In the genomic region with DNA sequence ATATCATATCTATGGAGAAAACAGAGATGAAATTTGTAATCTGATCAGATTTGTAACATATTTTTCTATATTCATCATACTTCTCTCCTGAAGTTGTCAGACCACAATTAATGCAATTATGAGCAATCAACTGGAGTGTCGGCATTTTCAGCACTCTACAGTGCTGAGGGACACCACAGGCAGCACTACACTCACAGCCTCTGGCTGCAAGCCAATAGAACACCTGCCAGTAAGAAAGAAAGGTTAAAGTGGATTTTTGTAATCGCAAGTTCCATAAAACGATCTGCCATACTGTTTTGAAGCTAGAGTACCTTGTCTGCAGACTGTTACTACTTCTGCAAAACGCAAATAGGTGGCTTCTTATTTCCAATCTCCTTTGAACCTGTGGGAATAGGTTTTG, we compare ENCODE assay signal across 13 cellular contexts.
DNase-seq lines count a peak whose midpoint lies in the region; ATAC-seq, FAIRE-seq and TF ChIP-seq lines count a peak whose summit lies in the region.
"Had no signal": no experiment of that assay in that cellular context is flagged by ENCODE, and none has a peak within 500 bp of the region (broad histone marks: within the 10 kb centered on the region; RNA-seq: fewer than 3 reads in every experiment).

No MANE protein-coding gene starts in this region.

- H3K36me3 ChIP-seq in left ventricle myocardium inferior (no peaks in the 10 kb centered on the region), bronchial epithelial cell (ENCODE audit: control insufficient read depth, insufficient read depth, low read length) (no peaks in the 10 kb centered on the region)

- H3K4me1 ChIP-seq in left ventricle myocardium inferior = no peaks in the 10 kb centered on the region

- TF ChIP-seq CTCF in left ventricle myocardium inferior (IDR thresholded peaks at IDR 0.05; ENCODE audit: borderline replicate concordance) = no peak
- TF ChIP-seq CTCF in bronchial epithelial cell (IDR thresholded peaks at IDR 0.05; ENCODE audit: insufficient read depth, low read length, severe bottlenecking) = no peak

- H3K4me3 ChIP-seq in left ventricle myocardium inferior (peak overlapping the region; percentile 48), bronchial epithelial cell (ENCODE audit: low read depth, low read length) (no peak overlapping the region)

- DNase-seq in left ventricle myocardium inferior = no peak
- no peak for DNase-seq in Right ventricle myocardium superior
- peak; percentile 15 for DNase-seq in NCI-H510A (lab: John Stamatoyannopoulos, UW)
- DNase-seq in bronchial epithelial cell (ENCODE audit: low read depth) = peak; percentile 87
- DNase-seq in NCI-H1694 treated with DMSO at 0.1 percent for 48 hours (lab: John Stamatoyannopoulos, UW) = no peak
- DNase-seq in HTR-8/SVneo (ENCODE audit: insufficient read length, low spot score) = no peak
- DNase-seq: activated CD4-positive, alpha-beta T cell treated with anti-CD3 and anti-CD28 coated beads, Interleukin-2, amount 50 U/mL, for 4 hours; activated naive CD4-positive, alpha-beta T cell treated with anti-CD3 and anti-CD28 coated beads, Interleukin-2, amount 50 U/mL, for 16 hours; left cardiac atrium; NCI-H1930; stimulated activated naive CD8-positive, alpha-beta T cell treated with anti-CD3 and anti-CD28 coated beads, Interleukin-15, Interleukin-2, amounts not matched to agents 100 U/mL and 50 U/mL, for 24 hours had no signal

- intact Hi-C loops in left ventricle myocardium inferior (cut with micrococcal nuclease) (no loop called here), Right ventricle myocardium superior (cut with DNase I) (no loop called here)

- no peak overlapping the region for H3K27ac ChIP-seq in left ventricle myocardium inferior (replicated peaks)

- no peaks in the 10 kb centered on the region for H3K27me3 ChIP-seq in left ventricle myocardium inferior (ENCODE audit: low read depth)
- no peaks in the 10 kb centered on the region for H3K27me3 ChIP-seq in bronchial epithelial cell (ENCODE audit: control insufficient read depth, insufficient read depth, low read length)

- ATAC-seq in Right ventricle myocardium superior (ENCODE audit: poor library complexity) = no peak
- ATAC-seq in GM19467 (IDR thresholded peaks at IDR 0.05; ENCODE audit: unreplicated experiment) = no peak
- no peak for ATAC-seq in HG03469 (IDR thresholded peaks at IDR 0.05; ENCODE audit: unreplicated experiment)
- ATAC-seq: left cardiac atrium; stimulated activated naive CD8-positive, alpha-beta T cell treated with anti-CD3 and anti-CD28 coated beads, Interleukin-15, Interleukin-2, amounts not matched to agents 100 U/mL and 50 U/mL, for 24 hours had no signal

- FAIRE-seq in bronchial epithelial cell (lab: Jason Lieb, UNC) (peak; percentile 36), HTR-8/SVneo (lab: Jason Lieb, UNC) (no peak)

- peaks cover 2% of the 10 kb centered on the region for H3K9me3 ChIP-seq in left ventricle myocardium inferior (replicated peaks)

Comparison
In these comparisons a context has a peak if more than half of its experiments do, and no peak if none do; other contexts are left out.
1. DNase-seq: peak in NCI-H510A (single experiment) and bronchial epithelial cell (single experiment); none in left ventricle myocardium inferior (single experiment), Right ventricle myocardium superior (single experiment), NCI-H1694 treated with DMSO at 0.1 percent for 48 hours (single experiment) and HTR-8/SVneo (single experiment).